ENCODE assay signal across 16 cellular contexts in genomic region chr10:70803768-70804423, GRCh38. TPM values are rescaled to one million over a fixed set of nuclear protein-coding genes. Genes with fewer than 3 reads are reported as not detected.
DNase-seq lines count a peak whose midpoint lies in the region; ATAC-seq and TF ChIP-seq lines count a peak whose summit lies in the region.
"Had no signal": no experiment of that assay in that cellular context is flagged by ENCODE, and none has a peak within 500 bp of the region (broad histone marks: within the 10 kb centered on the region; RNA-seq: fewer than 3 reads in every experiment).

No MANE protein-coding gene starts in this region.

- H3K36me3 ChIP-seq in heart left ventricle = no peaks in the 10 kb centered on the region
- H3K36me3 ChIP-seq in upper lobe of right lung = no peaks in the 10 kb centered on the region
- H3K36me3 ChIP-seq: ovary had no signal

- TF ChIP-seq POLR2A in heart left ventricle (IDR thresholded peaks at IDR 0.05) = no peak

- H3K4me1 ChIP-seq in heart left ventricle = peaks cover 0 to 6% (median 0%) of the 10 kb centered on the region in 12 donors
- H3K4me1 ChIP-seq in upper lobe of right lung = no peaks in the 10 kb centered on the region
- H3K4me1 ChIP-seq: Caco-2 had no signal

- DNase-seq in heart left ventricle (peak in 2 of 5 donors; percentile 43 to 47), left cardiac atrium (no peak), NCI-H510A (lab: John Stamatoyannopoulos, UW) (peak; percentile 35), ecto neural progenitor cell (ENCODE audit: low spot score) (peak; percentile 12), upper lobe of right lung (no peak), epidermal melanocyte (ENCODE audit: insufficient read length, low spot score) (no peak), SIG-M5 (lab: John Stamatoyannopoulos, UW) (no peak)
- DNase-seq: activated effector memory CD4-positive, alpha-beta T cell treated with Interleukin-2 at 50 U/mL for 16 hours; anterior cingulate cortex; Caco-2; foreskin fibroblast; mucosa of descending colon; ovary; SK-N-SH had no signal

- no peaks in the 10 kb centered on the region for H3K9me3 ChIP-seq in heart left ventricle
- no peaks in the 10 kb centered on the region for H3K9me3 ChIP-seq in upper lobe of right lung
- H3K9me3 ChIP-seq: Caco-2, mucosa of descending colon, ovary, SK-N-SH had no signal

- ATAC-seq in heart left ventricle (peak; percentile 16 to 56 (median 35)), left cardiac atrium (no peak), upper lobe of right lung (peak; percentile 25), GM18517 (IDR thresholded peaks at IDR 0.05; ENCODE audit: unreplicated experiment) (no peak)
- ATAC-seq: mucosa of descending colon had no signal

- no peak overlapping the region for H3K4me3 ChIP-seq in heart left ventricle
- H3K4me3 ChIP-seq in upper lobe of right lung = no peak overlapping the region
- H3K4me3 ChIP-seq: mucosa of descending colon, ovary had no signal

- H3K27me3 ChIP-seq in heart left ventricle (no peaks in the 10 kb centered on the region), upper lobe of right lung (no peaks in the 10 kb centered on the region)
- H3K27me3 ChIP-seq: ovary had no signal

- WGBS in heart left ventricle, 4 donors = 49 to 74% (median 59%) methylated on average over 2 of the region's 2 CpGs

- intact Hi-C loops in heart left ventricle (cut with DNase I) (no loop called here), left cardiac atrium (cut with DNase I) (no loop called here), upper lobe of right lung (cut with DNase I) (no loop called here)

- H3K27ac ChIP-seq in heart left ventricle (no peak overlapping the region), upper lobe of right lung (no peak overlapping the region)
- H3K27ac ChIP-seq: ovary had no signal

- TF ChIP-seq CTCF in heart left ventricle (IDR thresholded peaks at IDR 0.05) (no peak), upper lobe of right lung (IDR thresholded peaks at IDR 0.05) (no peak)

RNA-seq across cellular contexts. Expression of gene SGPL1, which starts 11.9 kb away (rescaled TPM):
- total RNA-seq in heart left ventricle (10 to 100 TPM in 8 of 9 donors, 1 to 10 TPM in 1; 9.0 to 32.3 (median 12.2) TPM), left cardiac atrium (10 to 100 TPM; 18.5 to 19.3 TPM), upper lobe of right lung (38.3 TPM)
- polyA plus RNA-seq in heart left ventricle = 10 to 100 TPM in 1 of 2 donors, 1 to 10 TPM in 1; 2.9 to 11.4 TPM

RNA-seq across cellular contexts. Expression of gene TBATA, which starts 18.7 kb away (rescaled TPM):
- total RNA-seq in heart left ventricle (not detected), left cardiac atrium (not detected), upper lobe of right lung (not detected)
- polyA plus RNA-seq in heart left ventricle = not detected
- total RNA-seq: Caco-2, dermis microvascular lymphatic vessel endothelial cell, mucosa of descending colon, ovary had no signal
- polyA plus RNA-seq: ovary, SK-N-SH had no signal

Comparison
In these comparisons a context has a peak if more than half of its experiments do, and no peak if none do; other contexts are left out.
1. ATAC-seq: peak in heart left ventricle (4 of 4) and upper lobe of right lung (single experiment); none in left cardiac atrium (0 of 2) and GM18517 (single experiment).
2. DNase-seq: peak in NCI-H510A (single experiment) and ecto neural progenitor cell (single experiment); none in left cardiac atrium (single experiment), upper lobe of right lung (single experiment), epidermal melanocyte (single experiment) and SIG-M5 (single experiment).